In the genomic region with DNA sequence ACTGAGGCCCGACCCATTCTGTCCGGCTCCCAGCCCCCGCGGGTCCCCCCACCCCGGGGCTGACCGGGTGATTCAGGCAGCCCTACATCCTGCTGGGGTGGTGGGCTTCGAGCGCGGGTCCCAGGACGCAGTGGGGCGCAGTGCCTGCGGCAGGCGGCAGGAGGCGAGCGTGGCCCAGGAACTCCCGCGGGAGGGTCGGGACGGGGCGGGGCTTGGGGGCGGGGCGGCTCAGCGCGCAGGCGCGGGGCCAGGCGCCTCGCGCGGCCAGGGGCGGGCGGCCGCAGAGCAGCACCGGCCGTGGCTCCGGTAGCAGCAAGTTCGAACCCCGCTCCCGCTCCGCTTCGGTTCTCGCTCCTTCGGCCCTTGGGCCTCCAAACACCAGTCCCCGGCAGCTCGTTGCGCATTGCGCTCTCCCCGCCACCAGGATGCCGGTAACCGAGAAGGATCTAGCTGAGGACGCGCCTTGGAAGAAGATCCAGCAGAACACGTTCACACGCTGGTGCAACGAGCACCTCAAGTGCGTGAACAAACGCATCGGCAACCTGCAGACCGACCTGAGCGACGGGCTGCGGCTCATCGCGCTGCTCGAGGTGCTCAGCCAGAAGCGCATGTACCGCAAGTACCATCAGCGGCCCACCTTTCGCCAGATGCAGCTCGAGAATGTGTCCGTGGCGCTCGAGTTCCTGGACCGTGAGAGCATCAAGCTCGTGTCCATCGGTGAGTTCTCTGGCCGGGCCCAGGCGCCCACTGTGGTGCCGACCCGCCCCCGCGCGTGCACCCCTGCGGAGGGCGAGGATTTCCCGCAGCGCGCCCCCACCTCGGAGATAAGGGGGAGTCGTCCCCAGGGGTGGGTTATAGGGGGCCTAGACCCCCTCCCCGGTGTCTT, we compare ENCODE assay signal across 8 cellular contexts. TPM values are rescaled to one million over a fixed set of nuclear protein-coding genes. Genes with fewer than 3 reads are reported as not detected.
DNase-seq lines count a peak whose midpoint lies in the region; ATAC-seq and TF ChIP-seq lines count a peak whose summit lies in the region.

A gene with protein sequence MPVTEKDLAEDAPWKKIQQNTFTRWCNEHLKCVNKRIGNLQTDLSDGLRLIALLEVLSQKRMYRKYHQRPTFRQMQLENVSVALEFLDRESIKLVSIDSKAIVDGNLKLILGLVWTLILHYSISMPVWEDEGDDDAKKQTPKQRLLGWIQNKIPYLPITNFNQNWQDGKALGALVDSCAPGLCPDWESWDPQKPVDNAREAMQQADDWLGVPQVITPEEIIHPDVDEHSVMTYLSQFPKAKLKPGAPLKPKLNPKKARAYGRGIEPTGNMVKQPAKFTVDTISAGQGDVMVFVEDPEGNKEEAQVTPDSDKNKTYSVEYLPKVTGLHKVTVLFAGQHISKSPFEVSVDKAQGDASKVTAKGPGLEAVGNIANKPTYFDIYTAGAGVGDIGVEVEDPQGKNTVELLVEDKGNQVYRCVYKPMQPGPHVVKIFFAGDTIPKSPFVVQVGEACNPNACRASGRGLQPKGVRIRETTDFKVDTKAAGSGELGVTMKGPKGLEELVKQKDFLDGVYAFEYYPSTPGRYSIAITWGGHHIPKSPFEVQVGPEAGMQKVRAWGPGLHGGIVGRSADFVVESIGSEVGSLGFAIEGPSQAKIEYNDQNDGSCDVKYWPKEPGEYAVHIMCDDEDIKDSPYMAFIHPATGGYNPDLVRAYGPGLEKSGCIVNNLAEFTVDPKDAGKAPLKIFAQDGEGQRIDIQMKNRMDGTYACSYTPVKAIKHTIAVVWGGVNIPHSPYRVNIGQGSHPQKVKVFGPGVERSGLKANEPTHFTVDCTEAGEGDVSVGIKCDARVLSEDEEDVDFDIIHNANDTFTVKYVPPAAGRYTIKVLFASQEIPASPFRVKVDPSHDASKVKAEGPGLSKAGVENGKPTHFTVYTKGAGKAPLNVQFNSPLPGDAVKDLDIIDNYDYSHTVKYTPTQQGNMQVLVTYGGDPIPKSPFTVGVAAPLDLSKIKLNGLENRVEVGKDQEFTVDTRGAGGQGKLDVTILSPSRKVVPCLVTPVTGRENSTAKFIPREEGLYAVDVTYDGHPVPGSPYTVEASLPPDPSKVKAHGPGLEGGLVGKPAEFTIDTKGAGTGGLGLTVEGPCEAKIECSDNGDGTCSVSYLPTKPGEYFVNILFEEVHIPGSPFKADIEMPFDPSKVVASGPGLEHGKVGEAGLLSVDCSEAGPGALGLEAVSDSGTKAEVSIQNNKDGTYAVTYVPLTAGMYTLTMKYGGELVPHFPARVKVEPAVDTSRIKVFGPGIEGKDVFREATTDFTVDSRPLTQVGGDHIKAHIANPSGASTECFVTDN (N-terminal part only) (plus strand): TSS at position 283 of the 886 bp plus-strand sequence. CDS start 143 bp downstream, at position 426.

- peaks cover 2% of the 10 kb centered on the region for H3K9me3 Mint-ChIP-seq in neural progenitor cell

- peak within 1 kb of the TSS; percentile 88 for H3K4me2 ChIP-seq in neural progenitor cell

- peaks cover 6% of the 10 kb centered on the region for H3K27me3 Mint-ChIP-seq in neural progenitor cell (ENCODE audit: insufficient read depth, low read depth)

- peaks cover 22% of the 10 kb centered on the region for H4K20me1 ChIP-seq in neural progenitor cell (ENCODE audit: low read depth)

- peak; percentile 63 for ATAC-seq in GM19023 (IDR thresholded peaks at IDR 0.05; ENCODE audit: unreplicated experiment)
- peak; percentile 46 for ATAC-seq in HG03460 (IDR thresholded peaks at IDR 0.05; ENCODE audit: unreplicated experiment)
- ATAC-seq in RWPE2 (ENCODE audit: low read depth) = peak; percentile 10

- H2AFZ ChIP-seq in neural progenitor cell (replicated peaks) = peak within 1 kb of the TSS; percentile 95

- H3K9me3 ChIP-seq in RWPE2 (ENCODE audit: severe bottlenecking) (no peaks in the 10 kb centered on the region), neural progenitor cell (ENCODE audit: low read depth) (no peaks in the 10 kb centered on the region), subcutaneous abdominal adipose tissue (ENCODE audit: control insufficient read depth in 5 of 5, low read length in 5 of 5) (no peaks in the 10 kb centered on the region)

- peaks cover 7% of the 10 kb centered on the region for H3K4me1 Mint-ChIP-seq in neural progenitor cell

- peak within 1 kb of the TSS; percentile 79 for H3K27ac Mint-ChIP-seq in neural progenitor cell

- no peaks in the 10 kb centered on the region for H3K27me3 ChIP-seq in RWPE2 (ENCODE audit: insufficient read depth, poor library complexity, severe bottlenecking)
- no peaks in the 10 kb centered on the region for H3K27me3 ChIP-seq in neural progenitor cell
- H3K27me3 ChIP-seq in subcutaneous abdominal adipose tissue (ENCODE audit: control insufficient read depth in 5 of 5, insufficient read depth in 4 of 5, low read length in 5 of 5) = no peaks in the 10 kb centered on the region

- TF ChIP-seq CTCF in RWPE2 (IDR thresholded peaks at IDR 0.05; ENCODE audit: poor library complexity, severe bottlenecking) (peak; percentile 95), foreskin fibroblast (IDR thresholded peaks at IDR 0.05; ENCODE audit: low read depth, low read length) (peak; percentile 68), neural progenitor cell (IDR thresholded peaks at IDR 0.05) (peak; percentile 67)

- H3K36me3 ChIP-seq in RWPE2 (ENCODE audit: low read depth) = peaks cover 50% of the 10 kb centered on the region
- H3K36me3 ChIP-seq in neural progenitor cell = no peaks in the 10 kb centered on the region
- no peaks in the 10 kb centered on the region for H3K36me3 ChIP-seq in subcutaneous abdominal adipose tissue (ENCODE audit: control insufficient read depth in 5 of 5, insufficient read depth in 5 of 5, low read length in 5 of 5)

- H3K79me2 ChIP-seq in neural progenitor cell (ENCODE audit: low read depth) = peaks cover 50% of the 10 kb centered on the region

- H3K4me3 ChIP-seq in RWPE2 (ENCODE audit: severe bottlenecking) = peak within 1 kb of the TSS; percentile 77
- H3K4me3 ChIP-seq in foreskin fibroblast (ENCODE audit: low read depth in 1 of 2, low read length in 2 of 2) = peak within 1 kb of the TSS; percentile 97 to 99
- H3K4me3 ChIP-seq in neural progenitor cell = peak within 1 kb of the TSS; percentile 86
- peak within 1 kb of the TSS; percentile 81 to 97 (median 86) for H3K4me3 ChIP-seq in subcutaneous abdominal adipose tissue (ENCODE audit: low read depth in 1 of 5, low read length in 5 of 5)

- H3K4me3 Mint-ChIP-seq in neural progenitor cell = peak within 1 kb of the TSS; percentile 92

- H3K27ac ChIP-seq in RWPE2 (ENCODE audit: poor library complexity, severe bottlenecking) = peak within 1 kb of the TSS; percentile 96
- no peak within 1 kb of the TSS for H3K27ac ChIP-seq in neural progenitor cell
- peak within 1 kb of the TSS; percentile 79 for H3K27ac ChIP-seq in subcutaneous abdominal adipose tissue (ENCODE audit: low read depth, low read length)

- peaks cover 3% of the 10 kb centered on the region for H3K36me3 Mint-ChIP-seq in neural progenitor cell

- DNase-seq in Ammon's horn (ENCODE audit: low spot score) = peak; percentile 63
- DNase-seq in RWPE2 (ENCODE audit: low spot score) = no peak
- DNase-seq in activated gamma-delta T cell (lab: John Stamatoyannopoulos, UW) = peak; percentile 63
- peak; percentile 61 to 87 for DNase-seq in foreskin fibroblast
- DNase-seq in neural progenitor cell (ENCODE audit: low spot score) = peak; percentile 91

- peaks cover 33% of the 10 kb centered on the region for H3K4me1 ChIP-seq in RWPE2 (ENCODE audit: insufficient read depth, poor library complexity, severe bottlenecking)
- H3K4me1 ChIP-seq in neural progenitor cell = peaks cover 4% of the 10 kb centered on the region
- H3K4me1 ChIP-seq in subcutaneous abdominal adipose tissue (ENCODE audit: control insufficient read depth in 5 of 5, insufficient read depth in 5 of 5, low read length in 5 of 5) = peaks cover 3 to 51% (median 42%) of the 10 kb centered on the region in 5 donors

- H3K9ac ChIP-seq in neural progenitor cell (peak within 1 kb of the TSS; percentile 48), subcutaneous abdominal adipose tissue (ENCODE audit: low read length in 5 of 5) (peak within 1 kb of the TSS; percentile 58 to 94 (median 77))

- peaks cover 5% of the 10 kb centered on the region for H3F3A ChIP-seq in neural progenitor cell (ENCODE audit: low read depth)

RNA-seq across cellular contexts. Expression of the gene that starts here (rescaled TPM):
- total RNA-seq in neural progenitor cell (ENCODE audit: low replicate concordance) = 32.0 and 54.9 TPM in 2 replicates

Comparison
In these comparisons a context has a peak if more than half of its experiments do, and no peak if none do; other contexts are left out.
1. ATAC-seq: peak in every context shown above with its lines; median percentile 63 in GM19023; 46 in HG03460; 10 in RWPE2.